In genomic region chr2:127638361-127639110, GRCh38 we compare ENCODE assay signal across 1 cellular context.
TF ChIP-seq lines count a peak whose summit lies in the region.

No MANE protein-coding gene starts in this region.

TF ChIP-seq in HepG2, 621 proteins besides CTCF, POLR2A, EP300 and RAD21 (continued from another document):
- TF ChIP-seq AFF4 (CRISPR knock-in tag; IDR thresholded peaks at IDR 0.05) (no peak), AHR (CRISPR knock-in tag; IDR thresholded peaks at IDR 0.05) (no peak), REL (CRISPR knock-in tag; conservative IDR thresholded peaks at IDR 0.05) (0 out of 2 replicates have a peak, but pooled peaks have one; percentile 41), KDM2A (CRISPR knock-in tag; IDR thresholded peaks at IDR 0.05; ENCODE audit: borderline replicate concordance, low read depth) (no peak), HDAC6 (IDR thresholded peaks at IDR 0.05; ENCODE audit: low read depth, low read length) (no peak), JUND (CRISPR knock-in tag; IDR thresholded peaks at IDR 0.05) (no peak), ZNF317 (CRISPR knock-in tag; IDR thresholded peaks at IDR 0.05) (no peak), SMAD9 (CRISPR knock-in tag; IDR thresholded peaks at IDR 0.05) (no peak), ZNF782 (CRISPR knock-in tag; IDR thresholded peaks at IDR 0.05; ENCODE audit: borderline replicate concordance) (peak; percentile 37; the same call in 1 of the 2 replicates), ZC3H13 (CRISPR knock-in tag; IDR thresholded peaks at IDR 0.05) (0 out of 2 replicates have a peak, but pooled peaks have one; percentile 26)
TF ChIP-seq in HepG2: peak in this region for 8.
